Comparison of ENCODE assay signal across 23 cellular contexts in the genomic region with DNA sequence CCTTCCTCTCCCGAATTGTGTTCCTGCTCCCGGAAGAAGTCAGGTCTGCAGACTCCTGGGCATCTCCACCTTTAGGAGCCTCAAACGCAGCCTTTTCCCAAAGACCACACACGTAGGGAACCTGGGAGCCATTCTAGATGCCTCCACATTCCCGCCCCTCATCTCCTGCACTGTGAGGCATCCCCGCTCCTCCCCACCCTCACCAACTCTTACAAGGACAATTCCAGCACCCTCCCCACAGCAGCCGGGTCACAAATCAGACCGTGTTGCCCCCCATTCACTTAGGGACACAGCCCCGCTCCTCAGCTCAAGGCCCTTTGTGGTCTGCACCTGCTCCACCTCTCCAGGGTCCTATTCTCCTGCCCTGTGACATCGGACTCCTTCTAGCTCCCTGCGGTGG.
"Had no signal": no experiment of that assay in that cellular context is flagged by ENCODE, and none has a peak within 500 bp of the region (broad histone marks: within the 10 kb centered on the region; RNA-seq: fewer than 3 reads in every experiment).

No MANE protein-coding gene starts in this region.

- H3K27me3 ChIP-seq: colonic mucosa, esophagus muscularis mucosa, gastroesophageal sphincter, heart left ventricle had no signal

- H3K9me3 Mint-ChIP-seq: effector memory CD8-positive, alpha-beta T cell had no signal

- H3K36me3 ChIP-seq: colonic mucosa, esophagus squamous epithelium, gastrocnemius medialis had no signal

- H3K27ac Mint-ChIP-seq: dendritic cell treated with granulocyte-macrophage colony-stimulating factor and Interleukin-4, amounts not matched to agents 40 ng/mL and 50 ng/mL, for 4 days; effector memory CD8-positive, alpha-beta T cell had no signal

- H3K27me3 Mint-ChIP-seq: dendritic cell treated with granulocyte-macrophage colony-stimulating factor and Interleukin-4, amounts not matched to agents 40 ng/mL and 50 ng/mL, for 4 days; effector memory CD8-positive, alpha-beta T cell had no signal

- H3K27ac ChIP-seq: colonic mucosa, coronary artery, dorsolateral prefrontal cortex, epithelial cell of prostate, esophagus muscularis mucosa, esophagus squamous epithelium, foreskin keratinocyte, gastrocnemius medialis, gastroesophageal sphincter, heart left ventricle had no signal

- DNase-seq: colonic mucosa; cortex of kidney; dermis blood vessel endothelial cell; dorsolateral prefrontal cortex; effector CD4-positive, alpha-beta T cell; effector CD8-positive, alpha-beta T cell; effector memory CD4-positive, alpha-beta T cell; effector memory CD8-positive, alpha-beta T cell; erythroblast; esophagus squamous epithelium; foreskin fibroblast; foreskin keratinocyte; foreskin melanocyte; gastrocnemius medialis; glutamatergic neuron; head of caudate nucleus had no signal

- H3K4me3 ChIP-seq: colonic mucosa, coronary artery, dorsolateral prefrontal cortex, esophagus muscularis mucosa, esophagus squamous epithelium, gastrocnemius medialis, gastroesophageal sphincter, heart left ventricle had no signal

- H3K9me3 ChIP-seq: colonic mucosa, esophagus muscularis mucosa, esophagus squamous epithelium, gastrocnemius medialis, gastroesophageal sphincter had no signal

- H3K4me3 Mint-ChIP-seq: dendritic cell treated with granulocyte-macrophage colony-stimulating factor and Interleukin-4, amounts not matched to agents 40 ng/mL and 50 ng/mL, for 4 days; effector memory CD8-positive, alpha-beta T cell had no signal

- H3K4me1 ChIP-seq: colonic mucosa, foreskin keratinocyte had no signal

- ATAC-seq: effector memory CD8-positive, alpha-beta T cell; esophagus mucosa; foreskin keratinocyte; gastrocnemius medialis; gastroesophageal sphincter; heart left ventricle had no signal
